ENCODE assay signal across 19 cellular contexts in the genomic region with DNA sequence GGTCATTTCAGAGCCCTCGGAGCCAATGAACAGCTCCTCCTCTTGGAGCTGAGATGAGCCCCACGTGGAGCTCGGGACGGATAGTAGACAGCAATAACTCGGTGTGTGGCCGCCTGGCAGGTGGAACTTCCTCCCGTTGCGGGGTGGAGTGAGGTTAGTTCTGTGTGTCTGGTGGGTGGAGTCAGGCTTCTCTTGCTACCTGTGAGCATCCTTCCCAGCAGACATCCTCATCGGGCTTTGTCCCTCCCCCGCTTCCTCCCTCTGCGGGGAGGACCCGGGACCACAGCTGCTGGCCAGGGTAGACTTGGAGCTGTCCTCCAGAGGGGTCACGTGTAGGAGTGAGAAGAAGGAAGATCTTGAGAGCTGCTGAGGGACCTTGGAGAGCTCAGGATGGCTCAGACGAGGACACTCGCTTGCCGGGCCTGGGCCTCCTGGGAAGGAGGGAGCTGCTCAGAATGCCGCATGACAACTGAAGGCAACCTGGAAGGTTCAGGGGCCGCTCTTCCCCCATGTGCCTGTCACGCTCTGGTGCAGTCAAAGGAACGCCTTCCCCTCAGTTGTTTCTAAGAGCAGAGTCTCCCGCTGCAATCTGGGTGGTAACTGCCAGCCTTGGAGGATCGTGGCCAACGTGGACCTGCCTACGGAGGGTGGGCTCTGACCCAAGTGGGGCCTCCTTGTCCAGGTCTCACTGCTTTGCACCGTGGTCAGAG. TPM values are rescaled to one million over a fixed set of nuclear protein-coding genes. Genes with fewer than 3 reads are reported as not detected.
DNase-seq lines count a peak whose midpoint lies in the region; ATAC-seq and TF ChIP-seq lines count a peak whose summit lies in the region.
"Had no signal": no experiment of that assay in that cellular context is flagged by ENCODE, and none has a peak within 500 bp of the region (broad histone marks: within the 10 kb centered on the region; RNA-seq: fewer than 3 reads in every experiment).

No MANE protein-coding gene starts in this region.

- H3K4me3 ChIP-seq in left lung, result no peak overlapping the region
- H3K4me3 ChIP-seq: colonic mucosa, GM23248, mucosa of descending colon, pancreas, transverse colon had no signal

- no peaks in the 10 kb centered on the region for H3K27me3 ChIP-seq in left lung
- H3K27me3 ChIP-seq: colonic mucosa, pancreas, transverse colon had no signal

- no peak for DNase-seq in activated naive CD8-positive, alpha-beta T cell treated with anti-CD3 and anti-CD28 coated beads for 36 hours
- DNase-seq in NCI-H510A treated with DMSO at 0.1 percent for 48 hours (lab: John Stamatoyannopoulos, UW) (peak; percentile 48), glutamatergic neuron (no peak), left lung (no peak)
- DNase-seq: activated CD4-positive, alpha-beta T cell treated with anti-CD3 and anti-CD28 coated beads for 48 hours; colonic mucosa; GF-D8; GM23248; left cardiac atrium; NCI-H1930; NCI-H524 treated with DMSO at 0.1 percent for 48 hours; PC-3; transverse colon had no signal

- H3K9me3 Mint-ChIP-seq in activated naive CD8-positive, alpha-beta T cell (ENCODE audit: low read depth), result no peaks in the 10 kb centered on the region
- H3K9me3 Mint-ChIP-seq in activated naive CD8-positive, alpha-beta T cell treated with anti-CD3 and anti-CD28 coated beads for 36 hours, result no peaks in the 10 kb centered on the region
- H3K9me3 Mint-ChIP-seq in brain (no peaks in the 10 kb centered on the region), glutamatergic neuron (ENCODE audit: unreplicated experiment) (peaks cover 4% of the 10 kb centered on the region)
- no peaks in the 10 kb centered on the region for H3K9me3 Mint-ChIP-seq in stimulated activated memory B cell treated with anti-CD40 and anti-IgM and Interleukin-4, amounts not matched to agents 10 μg/mL and 1 μg/mL and 100 μg/mL, for 72 hours

- H3K9me3 ChIP-seq in left lung, result no peaks in the 10 kb centered on the region
- H3K9me3 ChIP-seq: colonic mucosa, mucosa of descending colon, pancreas, transverse colon had no signal

- intact Hi-C loops in left lung (cut with DNase I), result no loop called here

- H3K4me1 Mint-ChIP-seq in activated naive CD8-positive, alpha-beta T cell (ENCODE audit: low read depth), result peaks cover 15% of the 10 kb centered on the region
- peaks cover 9% of the 10 kb centered on the region for H3K4me1 Mint-ChIP-seq in activated naive CD8-positive, alpha-beta T cell treated with anti-CD3 and anti-CD28 coated beads for 36 hours
- H3K4me1 Mint-ChIP-seq in brain (peaks cover 22% of the 10 kb centered on the region), glutamatergic neuron (ENCODE audit: low read depth, unreplicated experiment) (peaks cover 21% of the 10 kb centered on the region)
- peaks cover 26% of the 10 kb centered on the region for H3K4me1 Mint-ChIP-seq in stimulated activated memory B cell treated with anti-CD40 and anti-IgM and Interleukin-4, amounts not matched to agents 10 μg/mL and 1 μg/mL and 100 μg/mL, for 72 hours

- peaks cover 2% of the 10 kb centered on the region for H3K36me3 Mint-ChIP-seq in activated naive CD8-positive, alpha-beta T cell
- peaks cover 2% of the 10 kb centered on the region for H3K36me3 Mint-ChIP-seq in activated naive CD8-positive, alpha-beta T cell treated with anti-CD3 and anti-CD28 coated beads for 36 hours
- peaks cover 14% of the 10 kb centered on the region for H3K36me3 Mint-ChIP-seq in brain
- peaks cover 46% of the 10 kb centered on the region for H3K36me3 Mint-ChIP-seq in stimulated activated memory B cell treated with anti-CD40 and anti-IgM and Interleukin-4, amounts not matched to agents 10 μg/mL and 1 μg/mL and 100 μg/mL, for 72 hours
- H3K36me3 Mint-ChIP-seq in glutamatergic neuron (ENCODE audit: unreplicated experiment), result peaks cover 13% of the 10 kb centered on the region

- no peaks in the 10 kb centered on the region for H3K27me3 Mint-ChIP-seq in activated naive CD8-positive, alpha-beta T cell
- no peaks in the 10 kb centered on the region for H3K27me3 Mint-ChIP-seq in activated naive CD8-positive, alpha-beta T cell treated with anti-CD3 and anti-CD28 coated beads for 36 hours
- no peaks in the 10 kb centered on the region for H3K27me3 Mint-ChIP-seq in brain
- H3K27me3 Mint-ChIP-seq in stimulated activated memory B cell treated with anti-CD40 and anti-IgM and Interleukin-4, amounts not matched to agents 10 μg/mL and 1 μg/mL and 100 μg/mL, for 72 hours, result no peaks in the 10 kb centered on the region
- H3K27me3 Mint-ChIP-seq in glutamatergic neuron (ENCODE audit: unreplicated experiment), result peaks cover 20% of the 10 kb centered on the region

- TF ChIP-seq CTCF in brain (conservative IDR thresholded peaks at IDR 0.05) (no peak), glutamatergic neuron (IDR thresholded peaks at IDR 0.05; ENCODE audit: partially characterized antibody, unreplicated experiment) (no peak), left lung (IDR thresholded peaks at IDR 0.05) (no peak)

- peaks cover 0 to 54% of the 10 kb centered on the region in 2 donors for H3K36me3 ChIP-seq in left lung
- H3K36me3 ChIP-seq: colonic mucosa had no signal

- H3K27ac ChIP-seq in left lung, result no peak overlapping the region
- H3K27ac ChIP-seq: colonic mucosa, GM23248, pancreas had no signal

- H3K4me1 ChIP-seq in left lung, result no peaks in the 10 kb centered on the region
- H3K4me1 ChIP-seq: colonic mucosa had no signal

- no peak for ATAC-seq in stimulated activated memory B cell treated with anti-CD40 and anti-IgM and Interleukin-4, amounts not matched to agents 10 μg/mL and 1 μg/mL and 100 μg/mL, for 72 hours
- ATAC-seq in GM19452 (IDR thresholded peaks at IDR 0.05; ENCODE audit: unreplicated experiment), result no peak
- no peak for ATAC-seq in left lung
- ATAC-seq: left cardiac atrium, mucosa of descending colon, pancreas, PC-3 had no signal

- peak overlapping the region; percentile 28 for H3K27ac Mint-ChIP-seq in activated naive CD8-positive, alpha-beta T cell
- no peak overlapping the region for H3K27ac Mint-ChIP-seq in activated naive CD8-positive, alpha-beta T cell treated with anti-CD3 and anti-CD28 coated beads for 36 hours
- H3K27ac Mint-ChIP-seq in brain, result peak overlapping the region in 4 of 5 experiments; percentile 14 to 84 (median 50)
- H3K27ac Mint-ChIP-seq in stimulated activated memory B cell treated with anti-CD40 and anti-IgM and Interleukin-4, amounts not matched to agents 10 μg/mL and 1 μg/mL and 100 μg/mL, for 72 hours, result peak overlapping the region; percentile 20
- no peak overlapping the region for H3K27ac Mint-ChIP-seq in glutamatergic neuron (ENCODE audit: unreplicated experiment)

- no peak overlapping the region for H3K4me3 Mint-ChIP-seq in activated naive CD8-positive, alpha-beta T cell
- H3K4me3 Mint-ChIP-seq in activated naive CD8-positive, alpha-beta T cell treated with anti-CD3 and anti-CD28 coated beads for 36 hours, result no peak overlapping the region
- H3K4me3 Mint-ChIP-seq in brain (no peak overlapping the region), glutamatergic neuron (ENCODE audit: unreplicated experiment) (no peak overlapping the region)
- no peak overlapping the region for H3K4me3 Mint-ChIP-seq in stimulated activated memory B cell treated with anti-CD40 and anti-IgM and Interleukin-4, amounts not matched to agents 10 μg/mL and 1 μg/mL and 100 μg/mL, for 72 hours

RNA-seq across cellular contexts. Expression of a gene that starts 5.7 kb away (rescaled TPM):
- total RNA-seq in activated naive CD8-positive, alpha-beta T cell treated with anti-CD3 and anti-CD28 coated beads for 36 hours, result under 1 TPM; 0.24 to 0.37 TPM
- polyA plus RNA-seq in brain (ENCODE audit: insufficient read depth, low read depth, low replicate concordance), result 0.51 TPM
- total RNA-seq in glutamatergic neuron (ENCODE audit: unreplicated experiment) (2.6 TPM), left lung (1 to 10 TPM; 1.1 to 1.4 TPM)
- total RNA-seq: GM23248 had no signal
- polyA plus RNA-seq: GM23248 had no signal

RNA-seq across cellular contexts. Expression of a gene that starts 49.6 kb away (rescaled TPM):
- 1 to 10 TPM; 1.7 to 2.9 TPM for total RNA-seq in activated naive CD8-positive, alpha-beta T cell treated with anti-CD3 and anti-CD28 coated beads for 36 hours
- polyA plus RNA-seq in brain (ENCODE audit: insufficient read depth, low read depth, low replicate concordance), result 59.4 TPM
- total RNA-seq in glutamatergic neuron (ENCODE audit: unreplicated experiment) (107 TPM), left lung (10 to 100 TPM; 28.2 to 30.4 TPM)

Comparison
In these comparisons a context has a peak if more than half of its experiments do, and no peak if none do; other contexts are left out.
1. H3K27ac Mint-ChIP-seq: peak in activated naive CD8-positive, alpha-beta T cell (single experiment), brain (4 of 5) and stimulated activated memory B cell treated with anti-CD40 and anti-IgM and Interleukin-4, amounts not matched to agents 10 μg/mL and 1 μg/mL and 100 μg/mL, for 72 hours (single experiment); none in activated naive CD8-positive, alpha-beta T cell treated with anti-CD3 and anti-CD28 coated beads for 36 hours (single experiment) and glutamatergic neuron (single experiment).
2. RNA of a gene that starts 49.6 kb away (total RNA-seq): 107 TPM in glutamatergic neuron (single experiment) and 28.2 to 30.4 TPM in left lung; 1.7 to 2.9 TPM in activated naive CD8-positive, alpha-beta T cell treated with anti-CD3 and anti-CD28 coated beads for 36 hours; every median in the first group is over 4 times any median in the second.